In the genomic region with DNA sequence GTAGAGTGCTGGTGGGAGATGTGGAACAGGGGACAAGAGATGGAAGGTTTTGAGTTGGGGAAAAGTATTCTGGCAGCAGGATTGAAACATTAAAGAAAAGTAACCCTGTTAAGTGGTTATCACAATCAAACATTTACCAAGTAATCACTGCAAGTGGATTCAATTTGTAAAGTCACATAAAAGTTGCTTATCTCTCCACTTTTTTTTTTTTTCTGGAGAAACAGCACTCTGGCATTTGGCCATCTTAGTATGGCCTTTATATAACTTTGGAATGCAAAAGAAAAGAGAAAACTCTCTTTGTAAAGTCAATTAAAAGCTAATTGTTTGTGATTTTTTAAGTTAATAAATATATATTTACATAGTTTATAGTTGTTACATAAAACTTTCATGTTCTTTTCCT, we compare ENCODE assay signal across 17 cellular contexts.
"Had no signal": no experiment of that assay in that cellular context is flagged by ENCODE, and none has a peak within 500 bp of the region (broad histone marks: within the 10 kb centered on the region; RNA-seq: fewer than 3 reads in every experiment).

No MANE protein-coding gene starts in this region.

- H3K27ac Mint-ChIP-seq: T-helper 1 cell treated with Interleukin-12 subunit alpha and Interleukin-12 subunit beta and Interleukin-4 antibody, amounts not matched to agents 30 μg/mL and 1 μg/mL, for 36 hours had no signal

- H3K4me3 ChIP-seq: stomach, testis, upper lobe of left lung had no signal

- H3K9me3 Mint-ChIP-seq: activated CD8-positive, alpha-beta T cell treated with anti-CD3 and anti-CD28 coated beads for 36 hours; activated T-cell treated with anti-CD3 and anti-CD28 coated beads, Interleukin-2, amount 50 U/mL, for 4 hours; T-helper 1 cell treated with Interleukin-12 subunit alpha and Interleukin-12 subunit beta and Interleukin-4 antibody, amounts not matched to agents 30 μg/mL and 1 μg/mL, for 36 hours had no signal

- H3K27ac ChIP-seq: testis, WERI-Rb-1 had no signal

- H3K4me3 Mint-ChIP-seq: activated CD8-positive, alpha-beta T cell treated with anti-CD3 and anti-CD28 coated beads for 36 hours; activated naive CD8-positive, alpha-beta T cell; activated T-cell treated with anti-CD3 and anti-CD28 coated beads, Interleukin-2, amount 50 U/mL, for 4 hours; T-helper 1 cell treated with Interleukin-12 subunit alpha and Interleukin-12 subunit beta and Interleukin-4 antibody, amounts not matched to agents 30 μg/mL and 1 μg/mL, for 36 hours had no signal

- H3K27me3 Mint-ChIP-seq: activated CD8-positive, alpha-beta T cell treated with anti-CD3 and anti-CD28 coated beads for 36 hours; activated naive CD8-positive, alpha-beta T cell had no signal

- H3K9me3 ChIP-seq: stomach, testis, upper lobe of left lung had no signal

- ATAC-seq: activated CD8-positive, alpha-beta T cell treated with anti-CD3 and anti-CD28 coated beads for 36 hours; activated T-cell treated with anti-CD3 and anti-CD28 coated beads, Interleukin-2, amount 50 U/mL, for 4 hours had no signal

- H3K36me3 ChIP-seq: stomach, upper lobe of left lung, WERI-Rb-1 had no signal

- DNase-seq: activated CD8-positive, alpha-beta T cell treated with anti-CD3 and anti-CD28 coated beads for 36 hours; activated effector memory CD4-positive, alpha-beta T cell treated with anti-CD3 and anti-CD28 coated beads, Interleukin-2, amount 50 U/mL, for 16 hours; activated T-cell treated with anti-CD3 and anti-CD28 coated beads, Interleukin-2, amount 50 U/mL, for 4 hours; aorta; cerebellar nuclear complex; effector CD8-positive, alpha-beta T cell; foreskin fibroblast; hippocampal formation; retina; stimulated activated CD4-positive, alpha-beta T cell treated with anti-CD3 and anti-CD28 coated beads, Interleukin-12 subunit alpha, Interleukin-12 subunit beta, amount 100 ng/mL, for 4 hours; stimulated activated CD4-positive, alpha-beta T cell treated with anti-CD3 and anti-CD28 coated beads, Interleukin-2, amount 100 ng/mL, for 24 hours; stomach; testis; upper lobe of left lung; WERI-Rb-1 had no signal

- H3K36me3 Mint-ChIP-seq: activated naive CD8-positive, alpha-beta T cell had no signal

- H3K27me3 ChIP-seq: stomach, testis, upper lobe of left lung had no signal
